8 cellular contexts compared by ENCODE assay signal in the genomic region with DNA sequence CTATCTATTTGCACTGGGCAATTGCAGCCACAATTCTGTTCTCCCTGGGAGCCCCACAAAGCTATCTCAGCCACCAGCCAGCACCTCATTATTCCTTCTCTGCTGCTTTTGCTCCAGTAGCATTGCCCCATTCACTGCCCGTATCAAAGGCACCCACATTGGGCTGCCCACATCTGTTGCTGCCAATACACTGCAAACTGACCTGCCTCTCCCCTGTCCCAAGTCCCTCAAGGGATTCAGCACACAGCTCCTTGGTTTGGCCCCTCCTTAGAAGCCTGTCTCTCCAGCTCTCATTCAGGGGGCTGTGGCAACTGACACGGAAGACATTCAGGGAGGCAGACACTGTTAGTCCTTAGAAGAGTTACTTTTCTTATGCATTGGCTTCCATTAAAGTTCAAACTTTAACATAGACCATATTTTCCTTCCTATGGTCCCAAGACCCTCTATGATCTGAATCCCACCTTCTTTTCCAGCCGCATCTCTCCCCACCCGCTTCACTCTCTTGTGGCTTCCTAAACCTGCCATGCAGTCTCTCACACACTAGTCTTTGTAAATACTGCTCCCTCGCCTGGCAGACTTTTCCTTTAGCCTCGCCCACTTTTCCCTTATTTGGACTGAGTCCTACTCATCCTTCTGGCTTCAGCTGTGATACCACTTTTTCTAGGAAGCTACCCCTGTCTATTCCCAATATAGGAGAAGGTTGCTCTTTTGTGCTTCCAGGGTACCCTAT. TPM values are rescaled to one million over a fixed set of nuclear protein-coding genes. Genes with fewer than 3 reads are reported as not detected.
DNase-seq lines count a peak whose midpoint lies in the region; ATAC-seq and TF ChIP-seq lines count a peak whose summit lies in the region.

No MANE protein-coding gene starts in this region.

- H3K27ac Mint-ChIP-seq in activated CD4-positive, alpha-beta T cell treated with anti-CD3 and anti-CD28 coated beads, Interleukin-2, amount 10 ng/mL, durations not matched to agents 7 days and 5 days: no peak overlapping the region
- H3K27ac Mint-ChIP-seq in naive thymus-derived CD4-positive, alpha-beta T cell: peak overlapping the region in 1 of 9 donors; percentile 3

- ATAC-seq in left lung: peak; percentile 76
- ATAC-seq in naive thymus-derived CD4-positive, alpha-beta T cell: no peak
- ATAC-seq in HG02840 (IDR thresholded peaks at IDR 0.05; ENCODE audit: low FRiP score, unreplicated experiment): no peak
- ATAC-seq in GM21576 (IDR thresholded peaks at IDR 0.05; ENCODE audit: unreplicated experiment): no peak

- no peaks in the 10 kb centered on the region for H3K9me3 Mint-ChIP-seq in activated CD4-positive, alpha-beta T cell treated with anti-CD3 and anti-CD28 coated beads, Interleukin-2, amount 10 ng/mL, durations not matched to agents 7 days and 5 days
- no peaks in the 10 kb centered on the region for H3K9me3 Mint-ChIP-seq in naive thymus-derived CD4-positive, alpha-beta T cell

- intact Hi-C loops in left lung (cut with DNase I): no loop called here
- intact Hi-C loops in naive thymus-derived CD4-positive, alpha-beta T cell (cut with micrococcal nuclease): no loop called here

- H3K36me3 ChIP-seq in left lung: no peaks in the 10 kb centered on the region
- no peaks in the 10 kb centered on the region for H3K36me3 ChIP-seq in naive thymus-derived CD4-positive, alpha-beta T cell (ENCODE audit: control insufficient read depth in 2 of 3, insufficient read depth in 3 of 3, low read length in 3 of 3)

- POLR2A ChIA-PET in activated CD4-positive, alpha-beta T cell treated with anti-CD3 and anti-CD28 coated beads, Interleukin-2, amount 10 ng/mL, durations not matched to agents 7 days and 5 days (lab: Charles Lee): no interaction called here
- POLR2A ChIA-PET in naive thymus-derived CD4-positive, alpha-beta T cell (lab: Charles Lee): no interaction called here

- no peaks in the 10 kb centered on the region for H3K9me3 ChIP-seq in left lung
- H3K9me3 ChIP-seq in naive thymus-derived CD4-positive, alpha-beta T cell (ENCODE audit: control insufficient read depth in 2 of 3, low read length in 3 of 3): no peaks in the 10 kb centered on the region

- H3K36me3 Mint-ChIP-seq in activated CD4-positive, alpha-beta T cell treated with anti-CD3 and anti-CD28 coated beads, Interleukin-2, amount 10 ng/mL, durations not matched to agents 7 days and 5 days (ENCODE audit: low read depth): no peaks in the 10 kb centered on the region
- no peaks in the 10 kb centered on the region for H3K36me3 Mint-ChIP-seq in naive thymus-derived CD4-positive, alpha-beta T cell

- DNase-seq in COR-L47 (lab: John Stamatoyannopoulos, UW): peak; percentile 22
- peak; percentile 81 for DNase-seq in NCI-H1694 (lab: John Stamatoyannopoulos, UW)
- DNase-seq in left lung: no peak
- no peak for DNase-seq in activated CD4-positive, alpha-beta T cell treated with anti-CD3 and anti-CD28 coated beads, Interleukin-2, amount 10 ng/mL, durations not matched to agents 7 days and 5 days
- no peak for DNase-seq in naive thymus-derived CD4-positive, alpha-beta T cell

- CTCF ChIA-PET in activated CD4-positive, alpha-beta T cell treated with anti-CD3 and anti-CD28 coated beads, Interleukin-2, amount 10 ng/mL, durations not matched to agents 7 days and 5 days (lab: Charles Lee): interaction anchor here (1.2 kb wide), 1 partner anchor 103 kb away, joined by 3 read pairs; no protein-coding TSS in a partner anchor
- CTCF ChIA-PET in naive thymus-derived CD4-positive, alpha-beta T cell (lab: Charles Lee): no interaction called here

- H3K4me3 Mint-ChIP-seq in activated CD4-positive, alpha-beta T cell treated with anti-CD3 and anti-CD28 coated beads, Interleukin-2, amount 10 ng/mL, durations not matched to agents 7 days and 5 days: no peak overlapping the region
- H3K4me3 Mint-ChIP-seq in naive thymus-derived CD4-positive, alpha-beta T cell: no peak overlapping the region

- H3K27ac ChIP-seq in angular gyrus (ENCODE audit: low read depth, low read length) (peak overlapping the region; percentile 8), left lung (no peak overlapping the region)
- no peak overlapping the region for H3K27ac ChIP-seq in naive thymus-derived CD4-positive, alpha-beta T cell (ENCODE audit: low read depth, low read length)

- H3K27me3 Mint-ChIP-seq in activated CD4-positive, alpha-beta T cell treated with anti-CD3 and anti-CD28 coated beads, Interleukin-2, amount 10 ng/mL, durations not matched to agents 7 days and 5 days: peaks cover 46% of the 10 kb centered on the region
- peaks cover 0 to 46% (median 22%) of the 10 kb centered on the region in 5 donors for H3K27me3 Mint-ChIP-seq in naive thymus-derived CD4-positive, alpha-beta T cell

- H3K4me1 Mint-ChIP-seq in activated CD4-positive, alpha-beta T cell treated with anti-CD3 and anti-CD28 coated beads, Interleukin-2, amount 10 ng/mL, durations not matched to agents 7 days and 5 days: peaks cover 11% of the 10 kb centered on the region
- H3K4me1 Mint-ChIP-seq in naive thymus-derived CD4-positive, alpha-beta T cell: peaks cover 9 to 26% (median 20%) of the 10 kb centered on the region in 7 donors

- no peak for TF ChIP-seq CTCF in left lung (IDR thresholded peaks at IDR 0.05)

- H3K4me1 ChIP-seq in left lung: peaks cover 3 to 15% of the 10 kb centered on the region in 2 donors
- peaks cover 6 to 13% of the 10 kb centered on the region in 2 donors for H3K4me1 ChIP-seq in naive thymus-derived CD4-positive, alpha-beta T cell (ENCODE audit: control insufficient read depth in 2 of 2, insufficient read depth in 2 of 2, low read length in 2 of 2)

- H3K27me3 ChIP-seq in left lung: peaks cover 0 to 50% of the 10 kb centered on the region in 2 donors
- H3K27me3 ChIP-seq in naive thymus-derived CD4-positive, alpha-beta T cell (ENCODE audit: control insufficient read depth in 2 of 2, insufficient read depth in 2 of 2, low read length in 2 of 2): no peaks in the 10 kb centered on the region

- H3K4me3 ChIP-seq in left lung: no peak overlapping the region
- H3K4me3 ChIP-seq in naive thymus-derived CD4-positive, alpha-beta T cell (ENCODE audit: low read length): no peak overlapping the region

RNA-seq across cellular contexts. Expression of a gene that starts 19.3 kb away (rescaled TPM):
- under 1 TPM in 1 of 2 donors, not detected in 1; 0.32 TPM for total RNA-seq in left lung
- total RNA-seq in activated CD4-positive, alpha-beta T cell treated with anti-CD3 and anti-CD28 coated beads, Interleukin-2, amount 10 ng/mL, durations not matched to agents 7 days and 5 days: not detected
- total RNA-seq in naive thymus-derived CD4-positive, alpha-beta T cell: not detected
- polyA plus RNA-seq in naive thymus-derived CD4-positive, alpha-beta T cell: not detected

RNA-seq across cellular contexts. Expression of a gene that starts 45.9 kb away (rescaled TPM):
- total RNA-seq in left lung: 1 to 10 TPM; 2.1 to 2.2 TPM
- under 1 TPM; 0.52 to 0.64 TPM for total RNA-seq in activated CD4-positive, alpha-beta T cell treated with anti-CD3 and anti-CD28 coated beads, Interleukin-2, amount 10 ng/mL, durations not matched to agents 7 days and 5 days
- total RNA-seq in naive thymus-derived CD4-positive, alpha-beta T cell: under 1 TPM in 1 of 5 experiments, not detected in 4; 0.97 TPM
- polyA plus RNA-seq in naive thymus-derived CD4-positive, alpha-beta T cell: not detected

RNA-seq across cellular contexts. Expression of a gene that starts 54.4 kb away (rescaled TPM):
- total RNA-seq in left lung: 10 to 100 TPM; 10.3 to 12.3 TPM
- 10 to 100 TPM; 12.1 to 12.7 TPM for total RNA-seq in activated CD4-positive, alpha-beta T cell treated with anti-CD3 and anti-CD28 coated beads, Interleukin-2, amount 10 ng/mL, durations not matched to agents 7 days and 5 days
- total RNA-seq in naive thymus-derived CD4-positive, alpha-beta T cell: 10 to 100 TPM in 4 of 5 experiments, 1 to 10 TPM in 1; 9.1 to 57.8 (median 23.0) TPM
- 10 to 100 TPM; 40.7 to 85.5 TPM for polyA plus RNA-seq in naive thymus-derived CD4-positive, alpha-beta T cell

Comparison
In these comparisons a context has a peak if more than half of its experiments do, and no peak if none do; other contexts are left out.
1. DNase-seq: peak in COR-L47 (single experiment) and NCI-H1694 (single experiment); none in left lung (0 of 2), activated CD4-positive, alpha-beta T cell treated with anti-CD3 and anti-CD28 coated beads, Interleukin-2, amount 10 ng/mL, durations not matched to agents 7 days and 5 days (single experiment) and naive thymus-derived CD4-positive, alpha-beta T cell (0 of 9).